ENCODE assay signal across 1 cellular context in genomic region chr20:24462461-24463010, GRCh38.
TF ChIP-seq lines count a peak whose summit lies in the region.

No MANE protein-coding gene starts in this region.

TF ChIP-seq in HepG2, 621 proteins besides CTCF, POLR2A, EP300 and RAD21:
- TF ChIP-seq MAFF (IDR thresholded peaks at IDR 0.05; ENCODE audit: low read depth, low read length) (peak; percentile 1; the same call in 1 of the 2 replicates), MAFK (conservative IDR thresholded peaks at IDR 0.05 in 1 of 2, IDR thresholded peaks at IDR 0.05 in 1 of 2; ENCODE audit: low read length in 2 of 2) (peak in 1 of 2 experiments; percentile 23; a peak in 1 of 4 replicates), KIAA2018 (CRISPR knock-in tag; IDR thresholded peaks at IDR 0.05; ENCODE audit: borderline replicate concordance) (no peak), ZBTB38 (CRISPR knock-in tag; IDR thresholded peaks at IDR 0.05) (no peak), ZNF264 (CRISPR knock-in tag; IDR thresholded peaks at IDR 0.05) (no peak)
